8 cellular contexts compared by ENCODE assay signal in the genomic region with DNA sequence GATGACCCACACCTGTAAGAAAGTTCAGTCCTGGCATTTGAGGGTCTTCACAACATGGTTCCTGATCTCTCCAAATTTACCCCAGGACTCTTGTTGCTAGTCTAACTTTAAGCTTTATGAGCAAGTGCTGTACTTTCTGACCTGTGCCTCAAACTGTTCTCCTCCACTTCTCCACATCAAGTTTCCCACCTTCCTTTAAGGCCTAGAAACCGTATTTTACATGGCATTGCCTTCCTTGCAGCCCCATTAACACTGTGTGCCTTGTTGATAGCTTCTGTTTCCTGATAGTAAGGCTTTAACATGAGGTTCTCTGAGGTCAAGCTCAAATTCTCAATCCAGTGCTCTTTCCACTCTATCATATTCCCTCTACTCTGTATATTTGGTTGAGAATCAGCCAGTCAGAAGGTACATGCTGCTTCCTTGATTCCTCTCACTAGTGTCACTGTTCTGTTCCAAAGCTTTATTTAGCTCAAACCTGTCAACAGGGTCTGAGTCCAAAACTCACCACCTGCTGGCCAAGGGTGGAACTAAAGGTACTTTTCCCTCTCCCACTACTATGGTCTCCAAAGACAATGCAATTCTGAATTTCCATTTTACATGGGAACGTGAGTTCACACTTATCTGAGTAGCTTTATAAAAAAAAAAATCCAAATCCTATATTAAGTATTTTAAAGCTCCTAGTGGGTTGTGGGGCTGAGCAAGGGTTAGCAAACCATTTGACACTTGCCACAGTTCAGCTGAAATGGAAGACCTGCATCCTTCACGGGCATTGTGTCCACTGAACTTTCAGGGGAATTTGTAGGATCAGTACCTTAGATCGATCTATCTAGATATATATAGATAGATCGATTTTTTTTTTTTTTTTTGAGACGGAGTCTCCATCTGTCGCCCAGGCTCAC. TPM values are rescaled to one million over a fixed set of nuclear protein-coding genes. Genes with fewer than 3 reads are reported as not detected.
DNase-seq lines count a peak whose midpoint lies in the region; ATAC-seq and TF ChIP-seq lines count a peak whose summit lies in the region.

No MANE protein-coding gene starts in this region.

- intact Hi-C loops in left ventricle myocardium inferior (cut with micrococcal nuclease) = no loop called here

- ATAC-seq in activated naive CD4-positive, alpha-beta T cell treated with anti-CD3 and anti-CD28 coated beads, Interleukin-2, amount 50 U/mL, for 72 hours = peak; percentile 67 to 77
- ATAC-seq in HG02884 (IDR thresholded peaks at IDR 0.05; ENCODE audit: unreplicated experiment) = no peak

- H3K36me3 Mint-ChIP-seq in activated naive CD4-positive, alpha-beta T cell treated with anti-CD3 and anti-CD28 coated beads, Interleukin-2, amount 50 U/mL, for 72 hours = peaks cover 6 to 24% of the 10 kb centered on the region in 2 donors

- DNase-seq in COR-L47 (lab: John Stamatoyannopoulos, UW) (peak; percentile 45), HCEC 1CT (peak; percentile 46), RKO (ENCODE audit: low spot score) (peak; percentile 41), left ventricle myocardium inferior (peak; percentile 36), NK-92 (lab: John Stamatoyannopoulos, UW; ENCODE audit: unreplicated experiment) (no peak)
- DNase-seq in activated naive CD4-positive, alpha-beta T cell treated with anti-CD3 and anti-CD28 coated beads, Interleukin-2, amount 50 U/mL, for 72 hours (ENCODE audit: low spot score in 2 of 2) = peak in 1 of 2 donors; percentile 62
- DNase-seq in stimulated activated CD4-positive, alpha-beta T cell treated with anti-CD3 and anti-CD28 coated beads, Interleukin-15, amount 100 ng/mL, for 24 hours = peak; percentile 62

- H3K4me3 ChIP-seq in left ventricle myocardium inferior = no peak overlapping the region

- no peaks in the 10 kb centered on the region for H3K9me3 Mint-ChIP-seq in activated naive CD4-positive, alpha-beta T cell treated with anti-CD3 and anti-CD28 coated beads, Interleukin-2, amount 50 U/mL, for 72 hours

- H3K27ac ChIP-seq in left ventricle myocardium inferior (replicated peaks) = peak overlapping the region; percentile 83

- TF ChIP-seq CTCF in left ventricle myocardium inferior (IDR thresholded peaks at IDR 0.05; ENCODE audit: borderline replicate concordance) = peak; percentile 73

- H3K27ac Mint-ChIP-seq in activated naive CD4-positive, alpha-beta T cell treated with anti-CD3 and anti-CD28 coated beads, Interleukin-2, amount 50 U/mL, for 72 hours = peak overlapping the region; percentile 42 to 96

- no peaks in the 10 kb centered on the region for H3K9me3 ChIP-seq in left ventricle myocardium inferior (replicated peaks)

- peaks cover 82% of the 10 kb centered on the region for H3K36me3 ChIP-seq in left ventricle myocardium inferior

- H3K27me3 ChIP-seq in left ventricle myocardium inferior (ENCODE audit: low read depth) = no peaks in the 10 kb centered on the region

- H3K4me1 ChIP-seq in left ventricle myocardium inferior = peaks cover 13% of the 10 kb centered on the region

RNA-seq across cellular contexts. Expression of gene VCP, which starts 21.1 kb away (rescaled TPM):
- total RNA-seq in activated naive CD4-positive, alpha-beta T cell treated with anti-CD3 and anti-CD28 coated beads, Interleukin-2, amount 50 U/mL, for 72 hours = 100 to 1,000 TPM; 208 to 305 TPM
- total RNA-seq in left ventricle myocardium inferior = 253 TPM

RNA-seq across cellular contexts. Expression of gene FANCG, which starts 28.4 kb away (rescaled TPM):
- 100 to 1,000 TPM; 114 to 194 TPM for total RNA-seq in activated naive CD4-positive, alpha-beta T cell treated with anti-CD3 and anti-CD28 coated beads, Interleukin-2, amount 50 U/mL, for 72 hours
- 5.6 TPM for total RNA-seq in left ventricle myocardium inferior

RNA-seq across cellular contexts. Expression of gene PIGO, which starts 45.1 kb away (rescaled TPM):
- total RNA-seq in activated naive CD4-positive, alpha-beta T cell treated with anti-CD3 and anti-CD28 coated beads, Interleukin-2, amount 50 U/mL, for 72 hours = 10 to 100 TPM; 13.0 to 20.3 TPM
- 9.4 TPM for total RNA-seq in left ventricle myocardium inferior

RNA-seq across cellular contexts. Expression of gene STOML2, which starts 51.6 kb away (rescaled TPM):
- 100 to 1,000 TPM; 151 to 216 TPM for total RNA-seq in activated naive CD4-positive, alpha-beta T cell treated with anti-CD3 and anti-CD28 coated beads, Interleukin-2, amount 50 U/mL, for 72 hours
- total RNA-seq in left ventricle myocardium inferior = 132 TPM

Comparison
In these comparisons a context has a peak if more than half of its experiments do, and no peak if none do; other contexts are left out.
1. RNA of gene FANCG, which starts 28.4 kb away (total RNA-seq): 114 to 194 TPM in activated naive CD4-positive, alpha-beta T cell treated with anti-CD3 and anti-CD28 coated beads, Interleukin-2, amount 50 U/mL, for 72 hours; 5.6 TPM in left ventricle myocardium inferior (single experiment); every median in the first group is over 10 times any median in the second.